Comparison of ENCODE assay signal across 12 cellular contexts in the genomic region with DNA sequence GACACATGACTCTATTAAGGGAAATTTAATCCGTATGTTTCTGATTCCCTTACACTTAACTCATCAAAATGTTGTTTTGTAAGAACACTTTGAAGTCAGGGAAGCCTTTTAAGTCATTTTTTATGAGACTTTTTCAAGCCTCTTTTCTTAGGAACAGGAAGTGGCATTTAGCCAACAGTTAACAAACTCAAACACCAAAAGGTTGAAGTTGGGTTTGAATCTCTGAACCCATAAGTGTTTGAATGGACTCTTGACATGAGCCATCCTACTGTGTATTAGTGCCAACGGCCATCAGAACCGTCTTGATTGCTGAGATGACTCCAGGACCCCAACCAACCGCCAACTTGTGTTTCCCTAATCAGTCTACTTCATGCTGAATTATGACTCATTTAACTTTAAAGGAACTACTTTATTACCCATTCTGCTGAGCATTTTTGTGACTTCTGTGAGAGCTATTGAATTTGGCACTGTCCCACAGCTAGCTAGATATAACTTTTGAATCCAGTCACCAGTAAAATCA.
DNase-seq lines count a peak whose midpoint lies in the region; ATAC-seq, FAIRE-seq and TF ChIP-seq lines count a peak whose summit lies in the region.
"Had no signal": no experiment of that assay in that cellular context is flagged by ENCODE, and none has a peak within 500 bp of the region (broad histone marks: within the 10 kb centered on the region; RNA-seq: fewer than 3 reads in every experiment).

No MANE protein-coding gene starts in this region.

- CTCF ChIA-PET in Calu3 (lab: Charles Lee) = no interaction called here

- H3K27ac Mint-ChIP-seq in Calu3 (ENCODE audit: unreplicated experiment) (peak overlapping the region; percentile 3), nephron progenitor cell (peak overlapping the region; percentile 39)
- H3K27ac Mint-ChIP-seq in stimulated activated naive B cell treated with anti-CD40 and anti-IgM and Interleukin-4, amounts not matched to agents 10 μg/mL and 1 μg/mL and 100 μg/mL, for 72 hours = no peak overlapping the region

- no peak overlapping the region for H3K4me3 ChIP-seq in bronchial epithelial cell (ENCODE audit: low read depth, low read length)
- H3K4me3 ChIP-seq: gastrocnemius medialis had no signal

- H3K4me1 Mint-ChIP-seq in Calu3 (ENCODE audit: low read depth, unreplicated experiment) = peaks cover 42% of the 10 kb centered on the region
- peaks cover 56% of the 10 kb centered on the region for H3K4me1 Mint-ChIP-seq in nephron progenitor cell
- H3K4me1 Mint-ChIP-seq in stimulated activated naive B cell treated with anti-CD40 and anti-IgM and Interleukin-4, amounts not matched to agents 10 μg/mL and 1 μg/mL and 100 μg/mL, for 72 hours = no peaks in the 10 kb centered on the region

- H3K36me3 ChIP-seq in bronchial epithelial cell (ENCODE audit: control insufficient read depth, insufficient read depth, low read length) = no peaks in the 10 kb centered on the region
- H3K36me3 ChIP-seq: gastrocnemius medialis had no signal

- no TSS peak for BruUV-seq in Calu3 (replicated peaks; lab: Mats Ljungman, UMichigan)

- ATAC-seq in GM21367 (IDR thresholded peaks at IDR 0.05; ENCODE audit: unreplicated experiment) = no peak
- no peak for ATAC-seq in HG02885 (IDR thresholded peaks at IDR 0.05; ENCODE audit: poor library complexity, unreplicated experiment)
- no peak for ATAC-seq in stimulated activated naive B cell treated with anti-CD40 and anti-IgM and Interleukin-4, amounts not matched to agents 10 μg/mL and 1 μg/mL and 100 μg/mL, for 72 hours (replicated peaks)
- ATAC-seq in HG03135 (IDR thresholded peaks at IDR 0.05; ENCODE audit: unreplicated experiment) = no peak
- ATAC-seq: gastrocnemius medialis, right cardiac atrium had no signal

- H3K27me3 ChIP-seq in bronchial epithelial cell (ENCODE audit: control insufficient read depth, insufficient read depth, low read length) = no peaks in the 10 kb centered on the region
- H3K27me3 ChIP-seq: gastrocnemius medialis had no signal

- peaks cover under 1% of the 10 kb centered on the region for H3K9me3 Mint-ChIP-seq in Calu3 (ENCODE audit: low read depth, unreplicated experiment)
- H3K9me3 Mint-ChIP-seq in nephron progenitor cell = peaks cover 18% of the 10 kb centered on the region
- H3K9me3 Mint-ChIP-seq in stimulated activated naive B cell treated with anti-CD40 and anti-IgM and Interleukin-4, amounts not matched to agents 10 μg/mL and 1 μg/mL and 100 μg/mL, for 72 hours = peaks cover 5 to 7% of the 10 kb centered on the region in 2 donors

- H3K36me3 Mint-ChIP-seq in Calu3 (ENCODE audit: insufficient read depth, unreplicated experiment) = no peaks in the 10 kb centered on the region
- H3K36me3 Mint-ChIP-seq in nephron progenitor cell (ENCODE audit: low read depth) = peaks cover 5% of the 10 kb centered on the region
- no peaks in the 10 kb centered on the region for H3K36me3 Mint-ChIP-seq in stimulated activated naive B cell treated with anti-CD40 and anti-IgM and Interleukin-4, amounts not matched to agents 10 μg/mL and 1 μg/mL and 100 μg/mL, for 72 hours

- H3K4me3 Mint-ChIP-seq in Calu3 (ENCODE audit: low read depth, unreplicated experiment) (no peak overlapping the region), nephron progenitor cell (no peak overlapping the region)
- H3K4me3 Mint-ChIP-seq in stimulated activated naive B cell treated with anti-CD40 and anti-IgM and Interleukin-4, amounts not matched to agents 10 μg/mL and 1 μg/mL and 100 μg/mL, for 72 hours = no peak overlapping the region

- FAIRE-seq in bronchial epithelial cell (lab: Jason Lieb, UNC) = no peak

- H3K27me3 Mint-ChIP-seq in Calu3 (ENCODE audit: unreplicated experiment) (no peaks in the 10 kb centered on the region), nephron progenitor cell (ENCODE audit: low read depth, poor library complexity) (no peaks in the 10 kb centered on the region)
- H3K27me3 Mint-ChIP-seq in stimulated activated naive B cell treated with anti-CD40 and anti-IgM and Interleukin-4, amounts not matched to agents 10 μg/mL and 1 μg/mL and 100 μg/mL, for 72 hours = no peaks in the 10 kb centered on the region

- no peak for TF ChIP-seq CTCF in Calu3 (IDR thresholded peaks at IDR 0.05; ENCODE audit: unreplicated experiment)
- TF ChIP-seq CTCF in bronchial epithelial cell (IDR thresholded peaks at IDR 0.05; ENCODE audit: insufficient read depth, low read length, severe bottlenecking) = no peak
- no peak for TF ChIP-seq CTCF in nephron progenitor cell (IDR thresholded peaks at IDR 0.05)

- DNase-seq in Calu3 = no peak
- DNase-seq in M059J (ENCODE audit: low read depth) = peak; percentile 94
- DNase-seq in bronchial epithelial cell (ENCODE audit: low read depth) = peak; percentile 39
- DNase-seq in nephron progenitor cell = no peak
- DNase-seq in stimulated activated naive B cell treated with anti-CD40 and anti-IgM and Interleukin-4, amounts not matched to agents 10 μg/mL and 1 μg/mL and 100 μg/mL, for 72 hours = no peak
- DNase-seq: gastrocnemius medialis, NCI-H526 treated with DMSO at 0.1 percent for 48 hours, right cardiac atrium, T-helper 2 cell had no signal

- intact Hi-C loops in Calu3 (cut with micrococcal nuclease; ENCODE audit: unreplicated experiment) = no loop called here

Comparison
In these comparisons a context has a peak if more than half of its experiments do, and no peak if none do; other contexts are left out.
1. DNase-seq: peak in M059J (single experiment) and bronchial epithelial cell (single experiment); none in Calu3 (single experiment), nephron progenitor cell (single experiment) and stimulated activated naive B cell treated with anti-CD40 and anti-IgM and Interleukin-4, amounts not matched to agents 10 μg/mL and 1 μg/mL and 100 μg/mL, for 72 hours (single experiment).